11 cellular contexts compared by ENCODE assay signal in genomic region chr7:20785211-20786048, GRCh38. TPM values are rescaled to one million over a fixed set of nuclear protein-coding genes. Genes with fewer than 3 reads are reported as not detected.
DNase-seq lines count a peak whose midpoint lies in the region; ATAC-seq, FAIRE-seq and TF ChIP-seq lines count a peak whose summit lies in the region.
"Had no signal": no experiment of that assay in that cellular context is flagged by ENCODE, and none has a peak within 500 bp of the region (broad histone marks: within the 10 kb centered on the region; RNA-seq: fewer than 3 reads in every experiment).

No MANE protein-coding gene starts in this region.

- dilution Hi-C loops in endothelial cell of umbilical vein (cut with MboI; ENCODE audit: extremely low pct_ligation_motif_present, low sequenced_read_pairs), result no loop called here

- TF ChIP-seq CTCF in endothelial cell of umbilical vein (IDR thresholded peaks at IDR 0.05; ENCODE audit: extremely low read depth in 1 of 2, insufficient read depth in 1 of 2, low read depth in 1 of 2, low read length in 2 of 2), result no peak
- TF ChIP-seq CTCF in osteoblast (IDR thresholded peaks at IDR 0.05; ENCODE audit: extremely low read depth, low read depth, low read length), result no peak

- H4K20me1 ChIP-seq in endothelial cell of umbilical vein (replicated peaks; ENCODE audit: control insufficient read depth, extremely low read depth, insufficient read depth, low read length) (no peaks in the 10 kb centered on the region), osteoblast (ENCODE audit: insufficient read depth, low read length) (no peaks in the 10 kb centered on the region)

- peak overlapping the region; percentile 81 for H3K4me2 ChIP-seq in endothelial cell of umbilical vein (ENCODE audit: insufficient read depth, low read length)
- peak overlapping the region; percentile 45 for H3K4me2 ChIP-seq in osteoblast (ENCODE audit: insufficient read depth, low read length)
- H3K4me2 ChIP-seq: BLaER1 treated with 17β-estradiol and CSF1 and Interleukin-3, amounts not matched to agents 10 nM and 100 nM had no signal

- H3K4me3 ChIP-seq in endothelial cell of umbilical vein (replicated peaks in 1 of 3; ENCODE audit: insufficient read depth in 1 of 3, low read depth in 1 of 3, low read length in 3 of 3) (peak overlapping the region in 2 of 3 experiments; percentile 38 to 66), osteoblast (ENCODE audit: insufficient read depth, low read length) (no peak overlapping the region)
- H3K4me3 ChIP-seq: SJSA1 had no signal

- H3K79me2 ChIP-seq in endothelial cell of umbilical vein (ENCODE audit: control insufficient read depth, insufficient read depth, low read length) (no peaks in the 10 kb centered on the region), osteoblast (ENCODE audit: insufficient read depth, low read length) (no peaks in the 10 kb centered on the region)

- peak; percentile 14 for DNase-seq in NCI-H1436 (lab: John Stamatoyannopoulos, UW)
- no peak for DNase-seq in NCI-H1436 treated with DMSO at 0.1 percent for 48 hours (lab: John Stamatoyannopoulos, UW)
- peak; percentile 59 for DNase-seq in NCI-H748 treated with DMSO at 0.1 percent for 48 hours (lab: John Stamatoyannopoulos, UW)
- no peak for DNase-seq in endothelial cell of umbilical vein (ENCODE audit: low read depth, low spot score)
- no peak for DNase-seq in osteoblast (ENCODE audit: insufficient read length, low spot score, missing footprints)
- no peak for DNase-seq in effector CD8-positive, alpha-beta T cell (lab: John Stamatoyannopoulos, UW)
- DNase-seq in central memory CD4-positive, alpha-beta T cell, result no peak

- POLR2A ChIA-PET in endothelial cell of umbilical vein (lab: Charles Lee), result no interaction called here

- peak overlapping the region; percentile 28 for H2AFZ ChIP-seq in endothelial cell of umbilical vein (ENCODE audit: low read depth, low read length)
- H2AFZ ChIP-seq in osteoblast (ENCODE audit: low read length), result no peak overlapping the region

- H3K27ac ChIP-seq in endothelial cell of umbilical vein (ENCODE audit: insufficient read depth, low read depth, low read length) (no peak overlapping the region), osteoblast (ENCODE audit: low read depth, low read length) (no peak overlapping the region)
- H3K27ac ChIP-seq: BLaER1 treated with 17β-estradiol and CSF1 and Interleukin-3, amounts not matched to agents 10 nM and 100 nM; SJSA1 had no signal

- TF ChIP-seq POLR2A in endothelial cell of umbilical vein (IDR thresholded peaks at IDR 0.05; ENCODE audit: low read depth, low read length), result no peak

- no peaks in the 10 kb centered on the region for H3K9me1 ChIP-seq in endothelial cell of umbilical vein (replicated peaks; ENCODE audit: control insufficient read depth, extremely low read depth, insufficient read depth, low read length)

- CTCF ChIA-PET in endothelial cell of umbilical vein (lab: Charles Lee), result interaction anchor here (0.6 to 1.6 kb wide), 4 partner anchors 468 to 1076 kb away, joined by 3 to 5 read pairs (median 4); partner anchors contain the start of gene POLR1F

- H3K9ac ChIP-seq in endothelial cell of umbilical vein (replicated peaks; ENCODE audit: extremely low read depth, insufficient read depth, low read length), result no peak overlapping the region
- H3K9ac ChIP-seq: BLaER1 treated with 17β-estradiol and CSF1 and Interleukin-3, amounts not matched to agents 10 nM and 100 nM had no signal

- no peaks in the 10 kb centered on the region for H3K9me3 ChIP-seq in endothelial cell of umbilical vein (replicated peaks; ENCODE audit: control insufficient read depth, insufficient read depth, low read length)
- no peaks in the 10 kb centered on the region for H3K9me3 ChIP-seq in osteoblast (ENCODE audit: low read depth, low read length)

- no TSS peak for BruUV-seq in endothelial cell of umbilical vein (replicated peaks; lab: Mats Ljungman, UMichigan)

- H3K4me1 ChIP-seq in endothelial cell of umbilical vein (ENCODE audit: control insufficient read depth, extremely low read depth, insufficient read depth, low read length) (peaks cover 19% of the 10 kb centered on the region), osteoblast (ENCODE audit: insufficient read depth, low read length) (no peaks in the 10 kb centered on the region)
- H3K4me1 ChIP-seq: BLaER1 treated with 17β-estradiol and CSF1 and Interleukin-3, amounts not matched to agents 10 nM and 100 nM; SJSA1 had no signal

- intact Hi-C loops in endothelial cell of umbilical vein (cut with micrococcal nuclease), result loop anchor here (2.0 to 10.0 kb wide), 4 partner anchors 532 to 1719 kb away; partner anchors contain the start of genes CDCA7L and STEAP1B

- FAIRE-seq in endothelial cell of umbilical vein (lab: Jason Lieb, UNC), result no peak

- H3K27me3 ChIP-seq in endothelial cell of umbilical vein (ENCODE audit: control insufficient read depth in 2 of 2, insufficient read depth in 2 of 2, low read length in 2 of 2) (peaks cover 66 to 98% of the 10 kb centered on the region in 2 experiments), osteoblast (ENCODE audit: insufficient read depth, low read length) (peaks cover 73% of the 10 kb centered on the region)

- no peak for ATAC-seq in HG03432 (IDR thresholded peaks at IDR 0.05; ENCODE audit: unreplicated experiment)

- H3K36me3 ChIP-seq in endothelial cell of umbilical vein (ENCODE audit: control insufficient read depth in 2 of 2, extremely low read depth in 1 of 2, insufficient read depth in 2 of 2, low read length in 2 of 2) (no peaks in the 10 kb centered on the region), osteoblast (ENCODE audit: insufficient read depth, low read length) (no peaks in the 10 kb centered on the region)
- H3K36me3 ChIP-seq: BLaER1 treated with 17β-estradiol and CSF1 and Interleukin-3, amounts not matched to agents 10 nM and 100 nM; SJSA1 had no signal

TF ChIP-seq in endothelial cell of umbilical vein, 7 proteins besides CTCF, POLR2A, EP300 and RAD21:
- TF ChIP-seq POLR2AphosphoS5 (IDR thresholded peaks at IDR 0.05; ENCODE audit: insufficient read depth, low read depth, low read length) (no peak), FOS (IDR thresholded peaks at IDR 0.05; ENCODE audit: borderline replicate concordance, insufficient read depth, low read length) (no peak), MAX (IDR thresholded peaks at IDR 0.05; ENCODE audit: insufficient read depth, insufficient read length) (no peak), JUN (IDR thresholded peaks at IDR 0.05; ENCODE audit: borderline replicate concordance, insufficient read depth, insufficient read length, low read depth) (no peak), EZH2 (IDR thresholded peaks at IDR 0.05; ENCODE audit: borderline replicate concordance, low read depth, low read length, severe bottlenecking) (peak; percentile 68), MYC (IDR thresholded peaks at IDR 0.05; ENCODE audit: low read depth, low read length) (no peak)

RNA-seq across cellular contexts. Expression of gene SP8, which starts 1.3 kb away (rescaled TPM):
- total RNA-seq in endothelial cell of umbilical vein (0.38 and 2.5 TPM in 2 replicates), osteoblast (not detected in 2 replicates)
- 0.92 and 1.1 TPM in 2 replicates for polyA plus RNA-seq in endothelial cell of umbilical vein
- polyA plus RNA-seq in endothelial cell of umbilical vein (2011; cell fraction: cytosol; rRNA removed), result 0.36 and 0.47 TPM in 2 replicates
- polyA plus RNA-seq in endothelial cell of umbilical vein (2011; cell fraction: nucleus; rRNA removed), result 0.41 and 0.54 TPM in 2 replicates
- polyA plus RNA-seq in endothelial cell of umbilical vein (2012), result 0.15 TPM in 1 of 2 replicates, not detected in the other
- polyA minus RNA-seq in endothelial cell of umbilical vein, result 0.68 and 0.96 TPM in 2 replicates
- not detected for polyA minus RNA-seq in endothelial cell of umbilical vein (2011; cell fraction: cytosol; rRNA and poly(A)+ RNA removed)
- polyA minus RNA-seq in endothelial cell of umbilical vein (2011; cell fraction: nucleus; rRNA and poly(A)+ RNA removed), result 0.38 and 0.72 TPM in 2 replicates
- total RNA-seq: pulmonary artery endothelial cell, SJSA1 had no signal

Comparison
In these comparisons a context has a peak if more than half of its experiments do, and no peak if none do; other contexts are left out.
1. DNase-seq: peak in NCI-H1436 (single experiment) and NCI-H748 treated with DMSO at 0.1 percent for 48 hours (single experiment); none in NCI-H1436 treated with DMSO at 0.1 percent for 48 hours (single experiment), endothelial cell of umbilical vein (single experiment), osteoblast (single experiment), effector CD8-positive, alpha-beta T cell (single experiment) and central memory CD4-positive, alpha-beta T cell (single experiment).